In the genomic region with DNA sequence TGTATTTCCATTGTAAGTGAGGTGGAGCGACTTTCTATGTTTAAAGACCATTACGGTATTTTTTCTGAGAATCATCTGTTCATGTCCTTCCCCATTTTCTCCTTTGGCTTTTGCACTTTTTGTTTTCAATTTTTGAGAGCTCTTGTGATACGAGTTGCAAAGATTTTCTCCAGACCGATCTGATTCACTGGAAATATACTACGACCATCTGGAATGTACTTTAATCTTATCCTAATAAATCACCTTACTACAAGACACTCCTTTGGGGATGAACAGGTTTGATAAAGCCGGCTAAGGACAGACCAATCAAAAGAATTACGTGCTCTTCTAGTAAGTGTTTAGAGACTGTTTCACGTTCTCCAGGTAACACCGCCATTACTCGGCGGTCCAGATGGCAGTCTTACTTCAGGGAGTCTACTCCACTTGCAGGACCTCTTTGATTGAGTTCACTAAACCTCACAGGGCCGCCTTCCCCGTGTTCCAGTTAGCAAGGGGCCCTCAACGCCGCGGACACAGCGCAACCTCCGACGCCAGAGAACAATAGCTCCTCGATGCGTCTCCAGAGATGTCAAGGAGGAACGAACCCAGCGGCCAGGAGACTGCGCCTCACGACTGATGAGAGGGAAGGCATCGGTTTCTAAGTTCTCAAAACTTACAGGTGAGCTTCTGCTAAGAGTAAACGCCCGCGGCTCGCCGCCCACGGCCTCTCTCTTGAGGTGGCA, we compare ENCODE assay signal across 8 cellular contexts. TPM values are rescaled to one million over a fixed set of nuclear protein-coding genes. Genes with fewer than 3 reads are reported as not detected.
DNase-seq lines count a peak whose midpoint lies in the region; ATAC-seq, FAIRE-seq and TF ChIP-seq lines count a peak whose summit lies in the region.

No MANE protein-coding gene starts in this region.

- H3K4me2 ChIP-seq in H9 (ENCODE audit: insufficient read depth, insufficient read length, low read length) = peak overlapping the region; percentile 78

- WGBS in H9 (ENCODE audit: extremely low coverage, insufficient read length, low lambda C conversion rate) = no CpG with 5 or more reads among the region's 32 CpGs

- H4K5ac ChIP-seq in H9 (ENCODE audit: insufficient read length, low read depth, low read length) = peak overlapping the region; percentile 3

- H3K4me1 Mint-ChIP-seq in H9 = peaks cover 25 to 30% of the 10 kb centered on the region in 2 experiments

- no peak overlapping the region; the same call in 1 of the 2 replicates for H3K4ac ChIP-seq in H9 (ENCODE audit: low read depth, low read length)

- H2BK15ac ChIP-seq in H9 (ENCODE audit: low read depth, low read length) = no peak overlapping the region

- ATAC-seq in HG03521 (IDR thresholded peaks at IDR 0.05; ENCODE audit: unreplicated experiment) = no peak

- no peaks in the 10 kb centered on the region for H3K4me1 ChIP-seq in H9 (ENCODE audit: insufficient read depth, low read length)
- peaks cover 5 to 33% of the 10 kb centered on the region in 2 donors for H3K4me1 ChIP-seq in muscle layer of duodenum (ENCODE audit: control insufficient read depth in 1 of 2, insufficient read depth in 2 of 2, low read length in 2 of 2)

- H3K79me1 ChIP-seq in H9 (ENCODE audit: insufficient read depth, low read depth, low read length, poor library complexity, severe bottlenecking) = no peaks in the 10 kb centered on the region

- peak overlapping the region; percentile 84 for H2BK120ac ChIP-seq in H9 (ENCODE audit: low read depth, low read length, poor library complexity, severe bottlenecking)

- H3K27ac ChIP-seq in H9 (ENCODE audit: insufficient read length, low read depth, low read length) = peak overlapping the region; percentile 44
- H3K27ac ChIP-seq in muscle layer of duodenum (ENCODE audit: low read length) = peak overlapping the region; percentile 96

- H3K9me3 Mint-ChIP-seq in H9 = no peaks in the 10 kb centered on the region; a peak in 2 of 5 replicates

- no peaks in the 10 kb centered on the region for H3K27me3 ChIP-seq in H9 (ENCODE audit: insufficient read depth, low read length)
- H3K27me3 ChIP-seq in muscle layer of duodenum (ENCODE audit: low read depth, low read length) = no peaks in the 10 kb centered on the region

- no peaks in the 10 kb centered on the region; the same call in 1 of the 2 replicates for H3K27me3 Mint-ChIP-seq in H9 (ENCODE audit: low read depth)

- peak overlapping the region; percentile 90 for H3K18ac ChIP-seq in H9 (ENCODE audit: insufficient read length, low read depth, low read length)

- H3K9me3 ChIP-seq in H9 (ENCODE audit: control insufficient read depth, low read depth, low read length) = no peaks in the 10 kb centered on the region
- no peaks in the 10 kb centered on the region for H3K9me3 ChIP-seq in muscle layer of duodenum (ENCODE audit: control insufficient read depth in 1 of 2, low read length in 2 of 2)

- H2AK5ac ChIP-seq in H9 (ENCODE audit: insufficient read length, low read length) = no peak overlapping the region

- DNase-seq in GM12892 (ENCODE audit: insufficient read length) = no peak
- DNase-seq in H9 = no peak
- DNase-seq in NCI-H526 treated with DMSO at 0.1 percent for 48 hours (lab: John Stamatoyannopoulos, UW) = peak; percentile 76
- peak; percentile 15 for DNase-seq in dermis blood vessel endothelial cell
- DNase-seq in stimulated activated CD4-positive, alpha-beta T cell treated with anti-CD3 and anti-CD28 coated beads, Interleukin-15, amount 100 ng/mL, for 24 hours = no peak
- DNase-seq in posterior vena cava (ENCODE audit: low spot score) = no peak

- H2BK20ac ChIP-seq in H9 (ENCODE audit: low read depth, low read length, poor library complexity, severe bottlenecking) = peak overlapping the region; percentile 12

- H3K36me3 ChIP-seq in muscle layer of duodenum (ENCODE audit: control insufficient read depth in 1 of 2, insufficient read depth in 2 of 2, low read length in 2 of 2) = peaks cover 0 to 14% of the 10 kb centered on the region in 2 donors

- peak overlapping the region; percentile 24 for H3K23ac ChIP-seq in H9 (ENCODE audit: insufficient read length, low read depth, low read length)

- peak overlapping the region; percentile 97 to 98 for H3K4me3 Mint-ChIP-seq in H9

- H2AFZ ChIP-seq in H9 (ENCODE audit: low read length) = no peak overlapping the region

- H3T11ph ChIP-seq in H9 (ENCODE audit: low read length) = peak overlapping the region; percentile 24

- peaks cover 40% of the 10 kb centered on the region for H3K79me2 ChIP-seq in H9 (ENCODE audit: insufficient read depth, low read length)

- FAIRE-seq in GM12892 (lab: Jason Lieb, UNC) = no peak

- no peak overlapping the region for H3K56ac ChIP-seq in H9 (ENCODE audit: insufficient read length, low read depth, low read length)

- intact Hi-C loops in posterior vena cava (cut with DNase I) = loop anchor here (5.0 kb wide), 1 partner anchor 34 kb away; a partner anchor contains a TSS

- H3K9ac ChIP-seq in H9 (ENCODE audit: extremely low read depth, insufficient read length, low read length) = peak overlapping the region; percentile 84

- peak overlapping the region; percentile 76 to 92 for H3K4me3 ChIP-seq in muscle layer of duodenum (ENCODE audit: low read depth in 1 of 2, low read length in 2 of 2)

- peaks cover 17 to 27% (median 20%) of the 10 kb centered on the region in 3 experiments for H3K36me3 Mint-ChIP-seq in H9 (ENCODE audit: insufficient read depth in 1 of 3, low read depth in 3 of 3)

- no peaks in the 10 kb centered on the region for H4K20me1 ChIP-seq in H9 (ENCODE audit: control insufficient read depth, insufficient read depth, insufficient read length)

- TF ChIP-seq CTCF in H9 (conservative IDR thresholded peaks at IDR 0.05) = no peak

- peak; percentile 87 for TF ChIP-seq POLR2A in GM12892 (IDR thresholded peaks at IDR 0.05; ENCODE audit: low read depth, low read length)

- no peak overlapping the region for H2BK5ac ChIP-seq in H9 (ENCODE audit: insufficient read length, low read length)

- H3K14ac ChIP-seq in H9 (ENCODE audit: insufficient read depth, low read length) = peak overlapping the region; percentile 90

- no peak overlapping the region for H4K91ac ChIP-seq in H9 (ENCODE audit: insufficient read length, low read depth, low read length)

- peak overlapping the region; percentile 99 to 100 (median 99) for H3K27ac Mint-ChIP-seq in H9

- H2BK12ac ChIP-seq in H9 (ENCODE audit: insufficient read length, low read depth, low read length) = no peak overlapping the region

- peaks cover 3% of the 10 kb centered on the region for H3K23me2 ChIP-seq in H9 (ENCODE audit: insufficient read length, low read depth, low read length, poor library complexity, severe bottlenecking)

- no peak overlapping the region for H4K8ac ChIP-seq in H9 (replicated peaks; ENCODE audit: insufficient read length, low read depth, low read length)

RNA-seq across cellular contexts. Expression of a gene that starts 0.9 kb away (rescaled TPM):
- 54.2 TPM for polyA plus RNA-seq in GM12892 (2012; ENCODE audit: missing spikeins)
- total RNA-seq in H9 (2021) (138 and 142 TPM in 2 replicates), dermis blood vessel endothelial cell (96.4 and 131 TPM in 2 replicates), posterior vena cava (10 to 100 TPM; 70.1 to 84.7 TPM)

RNA-seq across cellular contexts. Expression of a gene that starts 33.3 kb away (rescaled TPM):
- 38.0 TPM for polyA plus RNA-seq in GM12892 (2012; ENCODE audit: missing spikeins)
- total RNA-seq in H9 (2021) (78.5 and 80.5 TPM in 2 replicates), dermis blood vessel endothelial cell (274 and 891 TPM in 2 replicates), posterior vena cava (100 to 1,000 TPM; 584 to 998 TPM)

RNA-seq across cellular contexts. Expression of a gene that starts 35.5 kb away (rescaled TPM):
- 104 TPM for polyA plus RNA-seq in GM12892 (2012; ENCODE audit: missing spikeins)
- 155 and 156 TPM in 2 replicates for total RNA-seq in H9 (2021)
- total RNA-seq in dermis blood vessel endothelial cell = 40.2 and 81.4 TPM in 2 replicates
- 10 to 100 TPM; 11.0 to 13.6 TPM for total RNA-seq in posterior vena cava

Comparison
In these comparisons a context has a peak if more than half of its experiments do, and no peak if none do; other contexts are left out.
1. DNase-seq: peak in NCI-H526 treated with DMSO at 0.1 percent for 48 hours (single experiment) and dermis blood vessel endothelial cell (single experiment); none in GM12892 (single experiment), H9 (single experiment), stimulated activated CD4-positive, alpha-beta T cell treated with anti-CD3 and anti-CD28 coated beads, Interleukin-15, amount 100 ng/mL, for 24 hours (single experiment) and posterior vena cava (single experiment).